ENCODE assay signal across 11 cellular contexts in the genomic region with DNA sequence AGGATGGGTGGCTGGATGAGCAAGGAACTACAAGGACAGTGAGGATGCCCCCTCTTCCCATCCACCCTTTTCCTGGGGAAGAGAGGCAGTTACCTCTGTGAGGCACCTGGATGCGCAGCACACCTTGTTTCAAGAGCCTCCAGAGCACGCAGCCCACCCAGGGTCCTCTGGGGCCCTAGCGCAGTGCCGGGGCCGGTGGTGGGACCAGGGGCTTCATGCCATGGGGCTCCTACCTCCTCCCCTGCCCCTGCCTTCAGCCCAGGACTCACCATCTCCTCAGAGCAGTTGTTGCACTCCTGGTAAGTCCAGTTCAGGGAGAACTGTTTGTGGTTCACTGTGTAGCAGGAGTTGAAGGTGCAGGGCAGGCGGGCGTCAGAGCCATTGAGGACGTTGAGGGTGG. TPM values are rescaled to one million over a fixed set of nuclear protein-coding genes. Genes with fewer than 3 reads are reported as not detected.
"Had no signal": no experiment of that assay in that cellular context is flagged by ENCODE, and none has a peak within 500 bp of the region (broad histone marks: within the 10 kb centered on the region; RNA-seq: fewer than 3 reads in every experiment).

No MANE protein-coding gene starts in this region.

- H3K4me2 ChIP-seq: GM23338 had no signal

- H3K4me3 Mint-ChIP-seq: GM23338, HFFc6, IgD-negative memory B cell had no signal

- H3K27ac ChIP-seq: HL-60 had no signal

- FAIRE-seq: HepG2 had no signal

- H3K4me1 ChIP-seq: HAP-1 had no signal

- DNase-seq: H7, HFFc6, KBM-7 had no signal

- ATAC-seq: GM23338, HCT116, HepG2 had no signal

- H3K27ac Mint-ChIP-seq: GM23338, HFFc6 had no signal

- H3K9me3 ChIP-seq: HAP-1 had no signal

- H3K9me3 Mint-ChIP-seq: GM23338, HFFc6, IgD-negative memory B cell had no signal

- H3K4me3 ChIP-seq: GM23338, HAP-1 had no signal

- H3K36me3 ChIP-seq: HAP-1 had no signal

- H2AFZ ChIP-seq: GM23338 had no signal

RNA-seq across cellular contexts. Expression of a gene that starts 8.1 kb away (rescaled TPM):
- total RNA-seq: H4, HFFc6, HT1080 had no signal
- polyA plus RNA-seq: GM23338, IgD-negative memory B cell had no signal

RNA-seq across cellular contexts. Expression of a gene that starts 15.7 kb away (rescaled TPM):
- total RNA-seq: HT1080 had no signal
- polyA plus RNA-seq: IgD-negative memory B cell had no signal

RNA-seq across cellular contexts. Expression of a gene that starts 56.5 kb away (rescaled TPM):
- total RNA-seq: H4, H7, HFFc6, HT1080 had no signal
